ENCODE assay signal across 22 cellular contexts in the genomic region with DNA sequence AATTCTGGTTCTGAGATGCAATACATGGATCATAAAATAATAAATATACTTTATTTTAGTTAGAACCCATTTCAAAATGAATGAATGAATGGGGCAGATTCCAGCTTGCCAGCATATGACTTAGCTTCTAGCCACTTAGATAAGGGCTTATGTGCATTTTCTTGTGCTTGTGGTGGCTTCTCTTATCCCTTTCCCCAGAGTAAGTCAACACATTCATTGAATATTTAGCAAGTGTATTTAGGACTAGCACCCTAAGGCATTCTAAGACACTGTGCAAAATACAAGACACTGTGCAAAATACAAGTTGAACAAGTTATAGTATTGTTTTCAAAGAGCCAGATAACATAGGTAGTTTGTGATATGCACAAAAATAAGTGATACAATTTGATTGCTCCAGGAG.
DNase-seq lines count a peak whose midpoint lies in the region; TF ChIP-seq lines count a peak whose summit lies in the region.
"Had no signal": no experiment of that assay in that cellular context is flagged by ENCODE, and none has a peak within 500 bp of the region (broad histone marks: within the 10 kb centered on the region; RNA-seq: fewer than 3 reads in every experiment).

No MANE protein-coding gene starts in this region.

- no peaks in the 10 kb centered on the region for H3K9me3 Mint-ChIP-seq in activated naive CD4-positive, alpha-beta T cell treated with anti-CD3 and anti-CD28 coated beads, Interleukin-2, amount 10 ng/mL, durations not matched to agents 7 days and 5 days
- no peaks in the 10 kb centered on the region for H3K9me3 Mint-ChIP-seq in dendritic cell treated with granulocyte-macrophage colony-stimulating factor and Interleukin-4, amounts not matched to agents 40 ng/mL and 50 ng/mL, for 4 days
- H3K9me3 Mint-ChIP-seq: activated CD4-positive, alpha-beta T cell treated with anti-CD3 and anti-CD28 coated beads, Interleukin-2, amount 10 ng/mL, durations not matched to agents 7 days and 5 days; naive B cell; stimulated activated effector memory CD8-positive, alpha-beta T cell treated with anti-CD3 and anti-CD28 coated beads, Interleukin-12 subunit alpha, Interleukin-12 subunit beta, amount 100 ng/mL, for 72 hours; T-helper 2 cell treated with Interferon-gamma antibody and Interleukin-4, amounts not matched to agents 5 μg/mL and 100 μg/mL, for 36 hours had no signal

- H3K36me3 ChIP-seq in neutrophil = peaks cover 40% of the 10 kb centered on the region

- peaks cover 18% of the 10 kb centered on the region for H3K36me3 Mint-ChIP-seq in activated naive CD4-positive, alpha-beta T cell treated with anti-CD3 and anti-CD28 coated beads, Interleukin-2, amount 10 ng/mL, durations not matched to agents 7 days and 5 days
- peaks cover 58% of the 10 kb centered on the region for H3K36me3 Mint-ChIP-seq in dendritic cell treated with granulocyte-macrophage colony-stimulating factor and Interleukin-4, amounts not matched to agents 40 ng/mL and 50 ng/mL, for 4 days (ENCODE audit: low read depth)
- H3K36me3 Mint-ChIP-seq: activated naive CD8-positive, alpha-beta T cell had no signal

- no peak for TF ChIP-seq CTCF in neutrophil (IDR thresholded peaks at IDR 0.05)

- CTCF ChIA-PET in activated naive CD4-positive, alpha-beta T cell treated with anti-CD3 and anti-CD28 coated beads, Interleukin-2, amount 10 ng/mL, durations not matched to agents 7 days and 5 days (lab: Charles Lee) = interaction anchor here (1.1 to 2.5 kb wide), 2 partner anchors 9 to 15 kb away, joined by 6 to 10 read pairs; a partner anchor contains a TSS

- no peaks in the 10 kb centered on the region for H3K27me3 Mint-ChIP-seq in activated naive CD4-positive, alpha-beta T cell treated with anti-CD3 and anti-CD28 coated beads, Interleukin-2, amount 10 ng/mL, durations not matched to agents 7 days and 5 days
- H3K27me3 Mint-ChIP-seq in dendritic cell treated with granulocyte-macrophage colony-stimulating factor and Interleukin-4, amounts not matched to agents 40 ng/mL and 50 ng/mL, for 4 days = no peaks in the 10 kb centered on the region
- H3K27me3 Mint-ChIP-seq: activated CD4-positive, alpha-beta T cell treated with anti-CD3 and anti-CD28 coated beads, Interleukin-2, amount 10 ng/mL, durations not matched to agents 7 days and 5 days; activated CD8-positive, alpha-beta memory T cell treated with anti-CD3 and anti-CD28 coated beads, Interleukin-2, amount 10 ng/mL, durations not matched to agents 7 days and 5 days; activated naive CD8-positive, alpha-beta T cell; B cell; naive B cell had no signal

- no peak for DNase-seq in activated naive CD4-positive, alpha-beta T cell treated with anti-CD3 and anti-CD28 coated beads, Interleukin-2, amount 10 ng/mL, durations not matched to agents 7 days and 5 days
- no peak for DNase-seq in activated naive CD4-positive, alpha-beta T cell treated with anti-CD3 and anti-CD28 coated beads, Interleukin-2, amount 50 U/mL, for 16 hours
- DNase-seq in ACHN (no peak), NCI-H1436 (lab: John Stamatoyannopoulos, UW) (no peak), C1 segment of cervical spinal cord (lab: John Stamatoyannopoulos, UW) (no peak), NCI-H526 (lab: John Stamatoyannopoulos, UW) (no peak)
- DNase-seq: 8988T; activated CD4-positive, alpha-beta T cell treated with anti-CD3 and anti-CD28 coated beads, Interleukin-2, amount 10 ng/mL, durations not matched to agents 7 days and 5 days; activated CD8-positive, alpha-beta memory T cell treated with anti-CD3 and anti-CD28 coated beads, Interleukin-2, amount 10 ng/mL, durations not matched to agents 7 days and 5 days; effector CD4-positive, alpha-beta T cell; kidney; naive B cell; NCI-H1105 treated with DMSO at 0.1 percent for 48 hours had no signal

- peak overlapping the region; percentile 39 for H3K27ac Mint-ChIP-seq in activated naive CD4-positive, alpha-beta T cell treated with anti-CD3 and anti-CD28 coated beads, Interleukin-2, amount 10 ng/mL, durations not matched to agents 7 days and 5 days
- peak overlapping the region; percentile 85 for H3K27ac Mint-ChIP-seq in dendritic cell treated with granulocyte-macrophage colony-stimulating factor and Interleukin-4, amounts not matched to agents 40 ng/mL and 50 ng/mL, for 4 days
- H3K27ac Mint-ChIP-seq: B cell had no signal

- no peaks in the 10 kb centered on the region for H3K9me3 ChIP-seq in neutrophil
- H3K9me3 ChIP-seq: pancreas, sigmoid colon had no signal

- peaks cover 61% of the 10 kb centered on the region for H3K4me1 Mint-ChIP-seq in activated naive CD4-positive, alpha-beta T cell treated with anti-CD3 and anti-CD28 coated beads, Interleukin-2, amount 10 ng/mL, durations not matched to agents 7 days and 5 days
- H3K4me1 Mint-ChIP-seq in dendritic cell treated with granulocyte-macrophage colony-stimulating factor and Interleukin-4, amounts not matched to agents 40 ng/mL and 50 ng/mL, for 4 days (ENCODE audit: low read depth) = peaks cover 59% of the 10 kb centered on the region

- H3K4me3 ChIP-seq in neutrophil (ENCODE audit: low read depth in 1 of 2, low read length in 1 of 2) = peak overlapping the region; percentile 34 to 43
- H3K4me3 ChIP-seq: pancreas, sigmoid colon had no signal

- peak overlapping the region; percentile 93 for H3K27ac ChIP-seq in neutrophil
- H3K27ac ChIP-seq: RWPE1 had no signal

- in situ Hi-C loops in ACHN (cut with HindIII; ENCODE audit: low pct_ligation_motif_present, low pct_unique_long_range_greater_than_20kb, low sequenced_read_pairs) = no loop called here

- no peak overlapping the region for H3K4me3 Mint-ChIP-seq in activated naive CD4-positive, alpha-beta T cell treated with anti-CD3 and anti-CD28 coated beads, Interleukin-2, amount 10 ng/mL, durations not matched to agents 7 days and 5 days
- H3K4me3 Mint-ChIP-seq in dendritic cell treated with granulocyte-macrophage colony-stimulating factor and Interleukin-4, amounts not matched to agents 40 ng/mL and 50 ng/mL, for 4 days = no peak overlapping the region
- H3K4me3 Mint-ChIP-seq: activated CD4-positive, alpha-beta T cell treated with anti-CD3 and anti-CD28 coated beads, Interleukin-2, amount 10 ng/mL, durations not matched to agents 7 days and 5 days; activated CD8-positive, alpha-beta memory T cell treated with anti-CD3 and anti-CD28 coated beads, Interleukin-2, amount 10 ng/mL, durations not matched to agents 7 days and 5 days; B cell; stimulated activated effector memory CD8-positive, alpha-beta T cell treated with anti-CD3 and anti-CD28 coated beads, Interleukin-12 subunit alpha, Interleukin-12 subunit beta, amount 100 ng/mL, for 72 hours had no signal

- H3K4me1 ChIP-seq in neutrophil (ENCODE audit: control insufficient read depth in 1 of 2, insufficient read depth in 1 of 2, low read depth in 1 of 2, low read length in 1 of 2) = peaks cover 66 to 67% of the 10 kb centered on the region in 2 experiments

- H3K27me3 ChIP-seq in neutrophil = no peaks in the 10 kb centered on the region
- H3K27me3 ChIP-seq: pancreas, sigmoid colon had no signal

- intact Hi-C loops in dendritic cell treated with granulocyte-macrophage colony-stimulating factor and Interleukin-4, amounts not matched to agents 40 ng/mL and 50 ng/mL, for 4 days (cut with micrococcal nuclease) = loop anchor here (2.0 kb wide), 2 partner anchors 45 to 65 kb away; a partner anchor contains a TSS
